9 cellular contexts compared by ENCODE assay signal in the genomic region with DNA sequence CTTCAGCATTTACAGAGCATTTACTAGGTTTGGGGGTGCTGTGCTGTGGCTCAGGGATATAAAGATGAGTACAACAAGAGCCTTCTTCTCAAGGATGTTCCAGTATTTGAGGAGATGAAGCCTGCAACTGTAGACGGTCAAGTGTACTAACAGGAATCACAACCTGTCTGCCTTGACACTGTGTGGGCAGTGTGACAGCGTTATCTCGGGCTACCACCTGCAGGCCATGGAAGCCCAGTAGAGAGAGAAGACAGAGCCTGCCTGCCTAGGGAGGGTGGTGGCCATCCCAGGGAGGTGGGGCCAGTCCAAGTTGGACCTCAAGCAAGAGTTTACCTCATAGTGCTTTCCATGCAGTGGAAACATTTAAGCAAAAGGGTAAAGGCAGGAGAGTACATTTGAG.
"Had no signal": no experiment of that assay in that cellular context is flagged by ENCODE, and none has a peak within 500 bp of the region (broad histone marks: within the 10 kb centered on the region; RNA-seq: fewer than 3 reads in every experiment).

No MANE protein-coding gene starts in this region.

- H3K4me3 ChIP-seq: GM23338 had no signal

- DNase-seq: H9, HCEC 1CT, IMR-90, KBM-7 had no signal

- FAIRE-seq: H1, H54, HTR-8/SVneo had no signal

- H3K4me2 ChIP-seq: GM23338, KMS-11 had no signal

- ATAC-seq: GM23338 had no signal

- H3K9ac ChIP-seq: KMS-11 had no signal

- H3K27ac ChIP-seq: KMS-11 had no signal

- H2AFZ ChIP-seq: GM23338 had no signal
